ENCODE assay signal across 30 cellular contexts in the genomic region with DNA sequence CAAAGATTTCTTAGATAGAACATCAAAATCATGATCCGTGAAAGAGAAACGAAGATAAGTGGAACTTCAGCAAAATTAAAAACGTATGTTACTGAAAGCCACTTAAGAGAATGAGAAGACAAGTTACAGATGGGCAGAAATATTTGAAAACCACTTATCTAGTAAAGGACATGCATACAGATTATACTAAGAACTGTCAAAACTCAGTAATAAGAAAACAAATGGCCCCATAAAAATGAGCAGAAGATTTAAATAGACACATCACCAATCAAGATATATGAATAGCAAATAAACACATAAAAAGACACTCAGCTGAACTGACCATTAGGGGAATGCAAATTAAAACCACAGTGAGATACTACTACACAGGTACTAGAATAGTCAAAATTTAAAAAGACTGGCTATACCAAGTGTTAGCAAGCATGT.
DNase-seq lines count a peak whose midpoint lies in the region; ATAC-seq lines count a peak whose summit lies in the region.
"Had no signal": no experiment of that assay in that cellular context is flagged by ENCODE, and none has a peak within 500 bp of the region (broad histone marks: within the 10 kb centered on the region; RNA-seq: fewer than 3 reads in every experiment).

No MANE protein-coding gene starts in this region.

- H3K4me1 ChIP-seq in adipocyte (ENCODE audit: control insufficient read depth, insufficient read depth, low read length) (peaks cover 28% of the 10 kb centered on the region), mesenchymal stem cell (ENCODE audit: control insufficient read depth, insufficient read depth, low read depth, low read length) (no peaks in the 10 kb centered on the region)
- H3K4me1 ChIP-seq: BLaER1 treated with 17β-estradiol and CSF1 and Interleukin-3, amounts not matched to agents 10 nM and 100 nM; psoas muscle; SJSA1 had no signal

- ATAC-seq in HG02678 (IDR thresholded peaks at IDR 0.05; ENCODE audit: unreplicated experiment) = peak; percentile 40
- no peak for ATAC-seq in HG03520 (IDR thresholded peaks at IDR 0.05; ENCODE audit: unreplicated experiment)
- ATAC-seq: heart right ventricle; naive thymus-derived CD4-positive, alpha-beta T cell; psoas muscle had no signal

- H2BK5ac ChIP-seq in mesenchymal stem cell (ENCODE audit: low read depth, low read length, poor library complexity, severe bottlenecking) = no peak overlapping the region

- no peak overlapping the region for H3K14ac ChIP-seq in mesenchymal stem cell (ENCODE audit: low read length in 2 of 2)

- no peaks in the 10 kb centered on the region for H3K27me3 ChIP-seq in adipocyte (replicated peaks; ENCODE audit: control insufficient read depth, insufficient read depth, low read length)
- no peaks in the 10 kb centered on the region for H3K27me3 ChIP-seq in mesenchymal stem cell (ENCODE audit: control insufficient read depth in 1 of 2, insufficient read depth in 1 of 2, low read length in 2 of 2)
- H3K27me3 ChIP-seq: BLaER1 treated with 17β-estradiol and CSF1 and Interleukin-3, amounts not matched to agents 10 nM and 100 nM; heart right ventricle; SJSA1 had no signal

- H3K36me3 ChIP-seq in adipocyte (ENCODE audit: control insufficient read depth, insufficient read depth, low read length, severe bottlenecking) (no peaks in the 10 kb centered on the region), mesenchymal stem cell (ENCODE audit: control insufficient read depth in 1 of 2, insufficient read depth in 2 of 2, low read depth in 1 of 2, low read length in 2 of 2) (no peaks in the 10 kb centered on the region)
- H3K36me3 ChIP-seq: BLaER1 treated with 17β-estradiol and CSF1 and Interleukin-3, amounts not matched to agents 10 nM and 100 nM; heart right ventricle; SJSA1 had no signal

- H3K79me1 ChIP-seq in mesenchymal stem cell (replicated peaks; ENCODE audit: low read length, poor library complexity, severe bottlenecking) = no peaks in the 10 kb centered on the region

- no peak overlapping the region for H2AFZ ChIP-seq in mesenchymal stem cell (ENCODE audit: low read depth, low read length)

- H3K4ac ChIP-seq in mesenchymal stem cell (ENCODE audit: low read depth in 1 of 2, low read length in 2 of 2) = no peak overlapping the region

- H3K4me2 ChIP-seq in mesenchymal stem cell (ENCODE audit: low read length, poor library complexity, severe bottlenecking) = no peak overlapping the region
- H3K4me2 ChIP-seq: BLaER1 treated with 17β-estradiol and CSF1 and Interleukin-3, amounts not matched to agents 10 nM and 100 nM had no signal

- WGBS in mesenchymal stem cell = no CpG with 5 or more reads among the region's 3 CpGs

- H3K4me3 ChIP-seq in adipocyte (ENCODE audit: low read length) = no peak overlapping the region
- H3K4me3 ChIP-seq in mesenchymal stem cell (ENCODE audit: insufficient read depth in 1 of 2, low read depth in 1 of 2, low read length in 2 of 2) = no peak overlapping the region
- H3K4me3 ChIP-seq: BLaER1 treated with 17β-estradiol and CSF1 and Interleukin-3, amounts not matched to agents 10 nM and 100 nM; heart right ventricle; psoas muscle; SJSA1 had no signal

- no peak overlapping the region for H4K91ac ChIP-seq in mesenchymal stem cell (ENCODE audit: low read length)

- H2BK12ac ChIP-seq in mesenchymal stem cell (ENCODE audit: low read length in 2 of 2) = no peak overlapping the region

- no peak overlapping the region for H3K27ac ChIP-seq in mesenchymal stem cell (ENCODE audit: low read length, poor library complexity, severe bottlenecking)
- H3K27ac ChIP-seq: BLaER1 treated with 17β-estradiol and CSF1 and Interleukin-3, amounts not matched to agents 10 nM and 100 nM; heart right ventricle; psoas muscle; SJSA1 had no signal

- peak; percentile 16 for DNase-seq in GM04503 (ENCODE audit: low read depth)
- peak; percentile 34 for DNase-seq in adipocyte (ENCODE audit: low read depth)
- DNase-seq in mesenchymal stem cell = peak; percentile 28
- DNase-seq in A172 (ENCODE audit: low spot score) = no peak
- DNase-seq in effector CD8-positive, alpha-beta T cell (lab: John Stamatoyannopoulos, UW) = no peak
- no peak for DNase-seq in GM03348 (ENCODE audit: low spot score)
- DNase-seq: activated B cell treated with CpG ODN at 0.5 μM for 24 hours; activated CD4-positive, alpha-beta T cell treated with anti-CD3 and anti-CD28 coated beads, Interleukin-2, amount 10 ng/mL, durations not matched to agents 7 days and 5 days; activated effector memory CD4-positive, alpha-beta T cell treated with anti-CD3 and anti-CD28 coated beads, Interleukin-2, amount 50 U/mL, for 16 hours; activated naive CD8-positive, alpha-beta T cell treated with anti-CD3 and anti-CD28 coated beads for 36 hours; activated T-cell treated with anti-CD3 and anti-CD28 coated beads, Interleukin-2, amount 50 U/mL, for 1 hour; cortex of kidney; H9; heart right ventricle; naive thymus-derived CD4-positive, alpha-beta T cell; NCI-H1417 treated with DMSO at 0.1 percent for 48 hours; NCI-H2081 treated with DMSO at 0.1 percent for 48 hours; NCI-H345; NCI-H774; occipital lobe; psoas muscle; stimulated activated CD4-positive, alpha-beta T cell treated with anti-CD3 and anti-CD28 coated beads, Interleukin-15, amount 100 ng/mL, for 24 hours; stimulated activated CD4-positive, alpha-beta T cell treated with anti-CD3 and anti-CD28 coated beads, Interleukin-4, amount 100 ng/mL, for 4 hours; substantia nigra; T-helper 1 cell; trophoblast cell had no signal

- H3K18ac ChIP-seq in mesenchymal stem cell (ENCODE audit: low read depth in 1 of 2, low read length in 2 of 2) = no peak overlapping the region

- H3K9me3 ChIP-seq in adipocyte (ENCODE audit: control insufficient read depth, low read length) = no peaks in the 10 kb centered on the region
- H3K9me3 ChIP-seq in mesenchymal stem cell (ENCODE audit: control insufficient read depth, low read length) = no peaks in the 10 kb centered on the region
- H3K9me3 ChIP-seq: BLaER1 treated with 17β-estradiol and CSF1 and Interleukin-3, amounts not matched to agents 10 nM and 100 nM; heart right ventricle; psoas muscle; SJSA1 had no signal

- no peak overlapping the region for H2BK15ac ChIP-seq in mesenchymal stem cell (ENCODE audit: low read depth, poor library complexity, severe bottlenecking)

- H4K8ac ChIP-seq in mesenchymal stem cell (ENCODE audit: low read length) = no peak overlapping the region

- no peak overlapping the region for H2BK120ac ChIP-seq in mesenchymal stem cell (ENCODE audit: low read depth, low read length)

- H2AK5ac ChIP-seq in mesenchymal stem cell (ENCODE audit: low read length, severe bottlenecking) = no peak overlapping the region

- no peak overlapping the region for H3K23ac ChIP-seq in mesenchymal stem cell (ENCODE audit: low read length in 2 of 2)

- H3K9ac ChIP-seq in adipocyte (ENCODE audit: low read length) = no peak overlapping the region
- H3K9ac ChIP-seq in mesenchymal stem cell (ENCODE audit: low read length) = no peak overlapping the region
- H3K9ac ChIP-seq: BLaER1 treated with 17β-estradiol and CSF1 and Interleukin-3, amounts not matched to agents 10 nM and 100 nM had no signal

Comparison
In these comparisons a context has a peak if more than half of its experiments do, and no peak if none do; other contexts are left out.
1. DNase-seq: peak in GM04503 (single experiment), adipocyte (single experiment) and mesenchymal stem cell (single experiment); none in A172 (single experiment), effector CD8-positive, alpha-beta T cell (single experiment) and GM03348 (single experiment).